Comparison of ENCODE assay signal across 8 cellular contexts in genomic region chr5:59767753-59768159, GRCh38.
DNase-seq lines count a peak whose midpoint lies in the region; ATAC-seq and TF ChIP-seq lines count a peak whose summit lies in the region.

No MANE protein-coding gene starts in this region.

- H3K4me2 ChIP-seq in GM23338: peak overlapping the region; percentile 96
- peak overlapping the region; percentile 71 for H3K4me2 ChIP-seq in hepatocyte

- H4K20me1 ChIP-seq in GM23338 (replicated peaks; ENCODE audit: insufficient read depth): no peaks in the 10 kb centered on the region
- no peaks in the 10 kb centered on the region for H4K20me1 ChIP-seq in hepatocyte (ENCODE audit: insufficient read depth, poor library complexity, severe bottlenecking)

- DNase-seq in GM23338 (ENCODE audit: low spot score) (no peak), hepatocyte (ENCODE audit: low spot score) (no peak), sigmoid colon (no peak), HCEC 1CT (no peak), iPS-NIHi7 (ENCODE audit: extremely low spot score) (no peak), natural killer cell (no peak)

- H3F3A ChIP-seq in GM23338 (replicated peaks; ENCODE audit: low read depth): no peaks in the 10 kb centered on the region

- no peaks in the 10 kb centered on the region for H3K9me3 Mint-ChIP-seq in GM23338
- no peaks in the 10 kb centered on the region for H3K9me3 Mint-ChIP-seq in natural killer cell

- TF ChIP-seq EP300 in sigmoid colon (IDR thresholded peaks at IDR 0.05): no peak

- no peaks in the 10 kb centered on the region for H3K36me3 ChIP-seq in GM23338 (ENCODE audit: insufficient read depth)
- no peaks in the 10 kb centered on the region for H3K36me3 ChIP-seq in hepatocyte (replicated peaks; ENCODE audit: insufficient read depth, low read depth)
- H3K36me3 ChIP-seq in sigmoid colon: no peaks in the 10 kb centered on the region

- H3K4me1 Mint-ChIP-seq in GM23338 (peaks cover 17% of the 10 kb centered on the region), natural killer cell (peaks cover 0 to 9% of the 10 kb centered on the region in 2 donors)

- no peak overlapping the region for H3K27ac ChIP-seq in GM23338 (ENCODE audit: low read depth)
- H3K27ac ChIP-seq in VCaP: peak overlapping the region; percentile 83
- H3K27ac ChIP-seq in hepatocyte: peak overlapping the region; percentile 83
- H3K27ac ChIP-seq in sigmoid colon: peak overlapping the region; percentile 62 to 89 (median 84)

- H3K4me3 Mint-ChIP-seq in GM23338: peak overlapping the region; percentile 75
- H3K4me3 Mint-ChIP-seq in natural killer cell: no peak overlapping the region

- peaks cover 20% of the 10 kb centered on the region for H3K27me3 Mint-ChIP-seq in GM23338 (ENCODE audit: insufficient read depth, low read depth, poor library complexity)
- peaks cover 36 to 72% of the 10 kb centered on the region in 2 donors for H3K27me3 Mint-ChIP-seq in natural killer cell (ENCODE audit: low read depth in 2 of 2)

- no peaks in the 10 kb centered on the region for H3K9me2 ChIP-seq in GM23338 (ENCODE audit: insufficient read depth)
- no peaks in the 10 kb centered on the region for H3K9me2 ChIP-seq in hepatocyte (replicated peaks; ENCODE audit: insufficient read depth)

- ATAC-seq in GM23338 (no peak), GM21390 (IDR thresholded peaks at IDR 0.05; ENCODE audit: unreplicated experiment) (no peak), natural killer cell (no peak)

- WGBS in hepatocyte (ENCODE audit: low lambda C conversion rate, missing lambda C conversion rate): 38% methylated on average over 4 of the region's 4 CpGs
- WGBS in sigmoid colon, 2 donors: 10 to 32% methylated on average over 4 of the region's 4 CpGs

- H3K36me3 Mint-ChIP-seq in GM23338 (ENCODE audit: low read depth) (no peaks in the 10 kb centered on the region), natural killer cell (no peaks in the 10 kb centered on the region)

- no peak for TF ChIP-seq CTCF in GM23338 (conservative IDR thresholded peaks at IDR 0.05; ENCODE audit: low read depth in 2 of 2)
- no peak for TF ChIP-seq CTCF in VCaP (conservative IDR thresholded peaks at IDR 0.05)
- no peak for TF ChIP-seq CTCF in hepatocyte (IDR thresholded peaks at IDR 0.05; ENCODE audit: poor library complexity)
- no peak for TF ChIP-seq CTCF in sigmoid colon (IDR thresholded peaks at IDR 0.05)
- TF ChIP-seq CTCF in natural killer cell (IDR thresholded peaks at IDR 0.05): no peak

- H3K79me2 ChIP-seq in GM23338 (replicated peaks; ENCODE audit: insufficient read depth): no peaks in the 10 kb centered on the region
- peaks cover 19% of the 10 kb centered on the region for H3K79me2 ChIP-seq in hepatocyte

- H3K27me3 ChIP-seq in GM23338 (ENCODE audit: insufficient read depth) (peaks cover 35% of the 10 kb centered on the region), hepatocyte (no peaks in the 10 kb centered on the region), sigmoid colon (no peaks in the 10 kb centered on the region)

- no peak for TF ChIP-seq POLR2A in sigmoid colon (IDR thresholded peaks at IDR 0.05)

- H2AFZ ChIP-seq in GM23338: peak overlapping the region; percentile 99
- H2AFZ ChIP-seq in hepatocyte: peak overlapping the region; percentile 77

- H3K27ac Mint-ChIP-seq in GM23338 (no peak overlapping the region; the same call in 1 of the 2 replicates), natural killer cell (no peak overlapping the region)

- intact Hi-C loops in sigmoid colon (cut with DNase I) (no loop called here), natural killer cell (cut with micrococcal nuclease) (no loop called here)

- H3K4me1 ChIP-seq in GM23338 (ENCODE audit: insufficient read depth): peaks cover 8% of the 10 kb centered on the region
- peaks cover 6% of the 10 kb centered on the region for H3K4me1 ChIP-seq in hepatocyte (ENCODE audit: insufficient read depth)
- peaks cover 0 to 52% (median 38%) of the 10 kb centered on the region in 4 donors for H3K4me1 ChIP-seq in sigmoid colon

- H3K4me3 ChIP-seq in GM23338 (peak overlapping the region; percentile 68), hepatocyte (peak overlapping the region; percentile 75), sigmoid colon (peak overlapping the region; percentile 60 to 68 (median 65))

- H3K9me3 ChIP-seq in hepatocyte (ENCODE audit: low read depth): no peaks in the 10 kb centered on the region
- H3K9me3 ChIP-seq in sigmoid colon: no peaks in the 10 kb centered on the region

TF ChIP-seq in GM23338, 12 proteins besides CTCF, POLR2A, EP300 and RAD21:
- TF ChIP-seq STAT1 (IDR thresholded peaks at IDR 0.05; ENCODE audit: unreplicated experiment): no peak
- no peak for TF ChIP-seq CREB1 (CRISPR knock-in tag; IDR thresholded peaks at IDR 0.05; ENCODE audit: low read depth)
- TF ChIP-seq REST (IDR thresholded peaks at IDR 0.05; ENCODE audit: unreplicated experiment): no peak
- no peak for TF ChIP-seq JUNB (IDR thresholded peaks at IDR 0.05; ENCODE audit: unreplicated experiment)
- TF ChIP-seq NANOG (IDR thresholded peaks at IDR 0.05; ENCODE audit: borderline replicate concordance): no peak
